26 cellular contexts compared by ENCODE assay signal in genomic region chr11:133997556-133997955, GRCh38.
"Had no signal": no experiment of that assay in that cellular context is flagged by ENCODE, and none has a peak within 500 bp of the region (broad histone marks: within the 10 kb centered on the region; RNA-seq: fewer than 3 reads in every experiment).

No MANE protein-coding gene starts in this region.

- H3K36me3 Mint-ChIP-seq: activated CD4-positive, alpha-beta memory T cell treated with anti-CD3 and anti-CD28 coated beads for 36 hours; activated naive CD8-positive, alpha-beta T cell; T-cell had no signal

- H3K4me2 ChIP-seq: KMS-11 had no signal

- H3K27ac ChIP-seq: brain microvascular endothelial cell, cardiac muscle cell, KMS-11, SK-N-MC, VCaP had no signal

- ATAC-seq: activated T-cell treated with anti-CD3 and anti-CD28 coated beads, Interleukin-2, amount 50 U/mL, for 4 hours; T-cell had no signal

- H3K4me3 Mint-ChIP-seq: activated CD4-positive, alpha-beta memory T cell treated with anti-CD3 and anti-CD28 coated beads for 36 hours; activated CD4-positive, alpha-beta T cell treated with anti-CD3 and anti-CD28 coated beads, Interleukin-2, amount 10 ng/mL, durations not matched to agents 7 days and 5 days; activated naive CD4-positive, alpha-beta T cell treated with anti-CD3 and anti-CD28 coated beads for 36 hours; activated naive CD8-positive, alpha-beta T cell; activated T-cell treated with anti-CD3 and anti-CD28 coated beads, Interleukin-2, amount 50 U/mL, for 4 hours; T-cell had no signal

- DNase-seq: activated CD4-positive, alpha-beta memory T cell treated with anti-CD3 and anti-CD28 coated beads for 36 hours; activated CD4-positive, alpha-beta T cell treated with anti-CD3 and anti-CD28 coated beads, Interleukin-2, amount 10 ng/mL, durations not matched to agents 7 days and 5 days; activated CD4-positive, CD25-positive, alpha-beta regulatory T cell; activated CD8-positive, alpha-beta memory T cell treated with anti-CD3 and anti-CD28 coated beads for 24 hours; activated gamma-delta T cell; activated naive CD4-positive, alpha-beta T cell treated with anti-CD3 and anti-CD28 coated beads for 36 hours; activated T-cell treated with anti-CD3 and anti-CD28 coated beads, Interleukin-2, amount 50 U/mL, for 4 hours; amygdala; brain microvascular endothelial cell; MM.1S; NCI-H1105; NCI-H1436; NCI-H1694 treated with DMSO at 0.1 percent for 48 hours; NCI-H2029 treated with DMSO at 0.1 percent for 48 hours; NCI-H345; NCI-H510A; NCI-H526 treated with DMSO at 0.1 percent for 48 hours; NCI-H82; T-cell; T-helper 2 cell; T1000 had no signal

- H3K9me3 Mint-ChIP-seq: activated CD4-positive, alpha-beta memory T cell treated with anti-CD3 and anti-CD28 coated beads for 36 hours; activated CD4-positive, alpha-beta T cell treated with anti-CD3 and anti-CD28 coated beads, Interleukin-2, amount 10 ng/mL, durations not matched to agents 7 days and 5 days; activated naive CD4-positive, alpha-beta T cell treated with anti-CD3 and anti-CD28 coated beads for 36 hours; activated T-cell treated with anti-CD3 and anti-CD28 coated beads, Interleukin-2, amount 50 U/mL, for 4 hours; T-cell had no signal

- H3K9ac ChIP-seq: KMS-11 had no signal

- H3K27ac Mint-ChIP-seq: activated CD4-positive, alpha-beta memory T cell treated with anti-CD3 and anti-CD28 coated beads for 36 hours; activated CD4-positive, alpha-beta T cell treated with anti-CD3 and anti-CD28 coated beads, Interleukin-2, amount 10 ng/mL, durations not matched to agents 7 days and 5 days; activated naive CD4-positive, alpha-beta T cell treated with anti-CD3 and anti-CD28 coated beads for 36 hours; activated naive CD8-positive, alpha-beta T cell; T-cell had no signal

- H3K27me3 Mint-ChIP-seq: activated naive CD8-positive, alpha-beta T cell had no signal

- H3K27me3 ChIP-seq: brain microvascular endothelial cell had no signal

- H3K4me3 ChIP-seq: cardiac muscle cell, SK-N-MC had no signal

- H3K36me3 ChIP-seq: brain microvascular endothelial cell, cardiac muscle cell had no signal
